8 cellular contexts compared by ENCODE assay signal in genomic region chr7:100673302-100673941, GRCh38. TPM values are rescaled to one million over a fixed set of nuclear protein-coding genes. Genes with fewer than 3 reads are reported as not detected.
DNase-seq lines count a peak whose midpoint lies in the region; ATAC-seq, FAIRE-seq and TF ChIP-seq lines count a peak whose summit lies in the region.

Gene GNB2 (plus strand): TSS chr7:100673740. CDS start chr7:100676266, 2,526 bp downstream.

- DNase-seq in NCI-H2227 (lab: John Stamatoyannopoulos, UW; ENCODE audit: unreplicated experiment) (peak; percentile 100), WERI-Rb-1 (peak; percentile 99), mammary epithelial cell (peak; percentile 99), small intestine (peak; percentile 99)

- H3K9ac ChIP-seq in mammary epithelial cell (ENCODE audit: insufficient read depth, low read length) (peak within 1 kb of the TSS; percentile 85), iPS-20b (ENCODE audit: low read depth, low read length) (peak within 1 kb of the TSS; percentile 98)

- in situ Hi-C loops in mammary epithelial cell (cut with MboI; ENCODE audit: low sequenced_read_pairs in 2 of 2) = loop anchor here in 1 of 2 donors (5.0 kb wide), 1 partner anchor 86 kb away; the partner anchor contains the start of genes FBXO24 and LRCH4

- H3K36me3 ChIP-seq in ACC112 (ENCODE audit: insufficient read depth, low read length) (no peaks in the 10 kb centered on the region; the same call in 1 of the 2 replicates), WERI-Rb-1 (peaks cover 21% of the 10 kb centered on the region), mammary epithelial cell (ENCODE audit: insufficient read depth, low read length) (peaks cover 5% of the 10 kb centered on the region), iPS-20b (ENCODE audit: insufficient read depth, low read depth, low read length) (peaks cover 21% of the 10 kb centered on the region), small intestine (ENCODE audit: control insufficient read depth in 2 of 2, insufficient read depth in 2 of 2, low read length in 2 of 2) (peaks cover 0 to 4% of the 10 kb centered on the region in 2 donors)

- H4K20me1 ChIP-seq in mammary epithelial cell (ENCODE audit: insufficient read depth, low read length) = no peaks in the 10 kb centered on the region

- intact Hi-C loops in mammary epithelial cell (cut with micrococcal nuclease) = loop anchor here (5.0 kb wide), 3 partner anchors 61 to 196 kb away; partner anchors contain the start of genes MOSPD3 and TSC22D4

- H3K4me2 ChIP-seq in mammary epithelial cell (ENCODE audit: insufficient read depth, low read depth, low read length) = peak within 1 kb of the TSS; percentile 90

- H2AFZ ChIP-seq in ACC112 (ENCODE audit: low read length, unreplicated experiment) = peak within 1 kb of the TSS; percentile 98
- H2AFZ ChIP-seq in mammary epithelial cell (ENCODE audit: low read depth, low read length) = peak within 1 kb of the TSS; percentile 94

- H3K27ac ChIP-seq in ACC112 (ENCODE audit: low read depth, low read length) (peak within 1 kb of the TSS; percentile 97), WERI-Rb-1 (peak within 1 kb of the TSS; percentile 97), mammary epithelial cell (ENCODE audit: insufficient read depth, low read depth, low read length) (peak within 1 kb of the TSS; percentile 89), iPS-20b (ENCODE audit: low read length) (peak within 1 kb of the TSS; percentile 80), small intestine (ENCODE audit: low read depth in 1 of 2, low read length in 1 of 2) (peak within 1 kb of the TSS; percentile 91 to 93)

- H3K27me3 ChIP-seq in ACC112 (ENCODE audit: insufficient read depth, low read length) (no peaks in the 10 kb centered on the region), WERI-Rb-1 (ENCODE audit: insufficient read depth, low read depth, severe bottlenecking) (no peaks in the 10 kb centered on the region), mammary epithelial cell (ENCODE audit: insufficient read depth, low read length) (no peaks in the 10 kb centered on the region), iPS-20b (ENCODE audit: insufficient read depth, low read length) (peaks cover 19% of the 10 kb centered on the region), small intestine (ENCODE audit: control insufficient read depth in 2 of 2, insufficient read depth in 2 of 2, low read length in 2 of 2) (no peaks in the 10 kb centered on the region)

- dilution Hi-C loops in mammary epithelial cell (cut with HindIII; ENCODE audit: low sequenced_read_pairs) = loop anchor here (10.0 kb wide), 1 partner anchor 239 kb away; the partner anchor contains the start of gene PPP1R35

- H3K4me1 ChIP-seq in ACC112 (ENCODE audit: control insufficient read depth, insufficient read depth, low read length, unreplicated experiment) (peaks cover 3% of the 10 kb centered on the region), mammary epithelial cell (ENCODE audit: insufficient read depth, low read length) (peaks cover 5% of the 10 kb centered on the region), iPS-20b (ENCODE audit: insufficient read depth, low read length) (peaks cover 3% of the 10 kb centered on the region; the same call in 1 of the 2 replicates), small intestine (ENCODE audit: control insufficient read depth in 2 of 2, insufficient read depth in 1 of 2, low read depth in 1 of 2, low read length in 1 of 2) (no peaks in the 10 kb centered on the region)

- no peak for TF ChIP-seq CTCF in WERI-Rb-1 (IDR thresholded peaks at IDR 0.05; ENCODE audit: low read depth, low read length)
- TF ChIP-seq CTCF in mammary epithelial cell (conservative IDR thresholded peaks at IDR 0.05 in 1 of 2, IDR thresholded peaks at IDR 0.05 in 1 of 2; ENCODE audit: extremely low read depth in 1 of 2, insufficient read depth in 1 of 2, low read depth in 1 of 2, low read length in 2 of 2) = no peak

- no TSS peak for BruUV-seq in mammary epithelial cell (replicated peaks; lab: Mats Ljungman, UMichigan)

- WGBS in mammary epithelial cell (ENCODE audit: low coverage, missing lambda C conversion rate) = 0% methylated on average over 5 of the region's 65 CpGs
- WGBS in small intestine, 3 donors = 0 to 1% (median 0%) methylated on average over 28 to 65 of the region's 65 CpGs

- FAIRE-seq in small intestine (lab: Jason Lieb, UNC) = no peak

- ATAC-seq in GM18873 (IDR thresholded peaks at IDR 0.05; ENCODE audit: low FRiP score, unreplicated experiment) = peak; percentile 71
- peak; percentile 61 for ATAC-seq in HG03139 (IDR thresholded peaks at IDR 0.05; ENCODE audit: unreplicated experiment)

- CTCF ChIA-PET in mammary epithelial cell (lab: Charles Lee; ENCODE audit: low non-redundant PET) = no interaction called here

- H3K79me2 ChIP-seq in ACC112 (ENCODE audit: control insufficient read depth, insufficient read depth, low read length, unreplicated experiment) = peaks cover 34% of the 10 kb centered on the region
- H3K79me2 ChIP-seq in mammary epithelial cell (ENCODE audit: insufficient read depth, low read length) = peaks cover 45% of the 10 kb centered on the region

- H3K4me3 ChIP-seq in ACC112 (ENCODE audit: low read depth, low read length) = peak within 1 kb of the TSS; percentile 94
- peak within 1 kb of the TSS; percentile 94 for H3K4me3 ChIP-seq in WERI-Rb-1 (ENCODE audit: low read depth, low read length)
- peak within 1 kb of the TSS; percentile 82 to 93 (median 84) for H3K4me3 ChIP-seq in mammary epithelial cell (replicated peaks in 1 of 3; ENCODE audit: insufficient read depth in 1 of 3, low read depth in 2 of 3, low read length in 3 of 3)
- H3K4me3 ChIP-seq in iPS-20b (ENCODE audit: low read length) = peak within 1 kb of the TSS; percentile 77
- peak within 1 kb of the TSS; percentile 98 for H3K4me3 ChIP-seq in small intestine (ENCODE audit: low read depth in 1 of 2, low read length in 2 of 2)

- no peaks in the 10 kb centered on the region for H3K9me3 ChIP-seq in WERI-Rb-1 (ENCODE audit: severe bottlenecking)
- H3K9me3 ChIP-seq in mammary epithelial cell (replicated peaks; ENCODE audit: insufficient read depth, low read length) = no peaks in the 10 kb centered on the region
- no peaks in the 10 kb centered on the region for H3K9me3 ChIP-seq in iPS-20b (ENCODE audit: insufficient read depth, low read depth, low read length)
- H3K9me3 ChIP-seq in small intestine (ENCODE audit: control insufficient read depth, low read depth) = no peaks in the 10 kb centered on the region

RNA-seq across cellular contexts. Expression of gene GNB2, which starts in this region (rescaled TPM):
- total RNA-seq in mammary epithelial cell = 100 to 1,000 TPM in 1 of 2 donors, 10 to 100 TPM in 1; 91.4 to 243 TPM
- polyA plus RNA-seq in mammary epithelial cell (208 TPM), small intestine (100 to 1,000 TPM; 179 to 214 (median 191) TPM)
- 226 TPM for polyA minus RNA-seq in mammary epithelial cell

Comparison
In these comparisons a context has a peak if more than half of its experiments do, and no peak if none do; other contexts are left out.
1. Peak in every context shown above with its lines: DNase-seq, ATAC-seq, H3K4me3 ChIP-seq and H3K27ac ChIP-seq.